14 cellular contexts compared by ENCODE assay signal in the genomic region with DNA sequence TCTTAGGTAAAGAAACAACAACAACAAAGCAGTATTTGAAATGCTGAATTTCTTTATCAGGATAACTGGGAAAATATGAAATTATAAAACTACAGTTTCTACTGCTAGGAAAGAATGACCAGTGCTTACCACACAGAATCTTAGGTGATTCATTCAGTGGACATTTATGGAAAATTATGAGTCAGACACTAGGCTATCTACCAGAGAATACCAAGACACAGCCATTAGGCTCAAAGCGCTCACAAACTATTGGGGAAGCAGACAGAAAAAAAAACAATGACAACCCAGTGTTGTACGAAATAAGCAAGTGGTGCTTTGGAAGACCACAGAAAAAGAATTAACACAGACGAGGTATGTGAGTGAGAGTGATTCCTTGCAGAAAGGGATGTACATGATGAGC.
DNase-seq lines count a peak whose midpoint lies in the region; ATAC-seq and TF ChIP-seq lines count a peak whose summit lies in the region.
"Had no signal": no experiment of that assay in that cellular context is flagged by ENCODE, and none has a peak within 500 bp of the region (broad histone marks: within the 10 kb centered on the region; RNA-seq: fewer than 3 reads in every experiment).

No MANE protein-coding gene starts in this region.

- intact Hi-C loops in ascending aorta (cut with DNase I): loop anchor here (5.0 to 10.0 kb wide), 2 partner anchors 296 to 1022 kb away; a partner anchor contains a TSS

- DNase-seq in HPDE6-E6E7 (ENCODE audit: extremely low spot score) (peak; percentile 49), ascending aorta (ENCODE audit: low spot score in 2 of 2) (no peak), iris pigment epithelial cell (ENCODE audit: low read depth) (peak; percentile 97), WERI-Rb-1 (no peak), DMS153 treated with DMSO at 0.1 percent for 48 hours (lab: John Stamatoyannopoulos, UW; ENCODE audit: unreplicated experiment) (no peak)
- DNase-seq: activated naive CD8-positive, alpha-beta T cell treated with anti-CD3 and anti-CD28 coated beads, Interleukin-2, amount 50 U/mL, for 24 hours; H9; NCI-H1105; NCI-H524 treated with DMSO at 0.1 percent for 48 hours; stimulated activated naive CD4-positive, alpha-beta T cell had no signal

- H3K79me2 ChIP-seq in ACC112 (ENCODE audit: control insufficient read depth, insufficient read depth, low read length, unreplicated experiment): no peaks in the 10 kb centered on the region

- H3K27ac ChIP-seq in ACC112 (ENCODE audit: low read depth, low read length) (peak overlapping the region; percentile 71), ascending aorta (peak overlapping the region; percentile 4 to 41), WERI-Rb-1 (no peak overlapping the region)
- H3K27ac ChIP-seq: BLaER1 treated with 17β-estradiol and CSF1 and Interleukin-3, amounts not matched to agents 10 nM and 100 nM had no signal

- TF ChIP-seq CTCF in ascending aorta (IDR thresholded peaks at IDR 0.05) (no peak), WERI-Rb-1 (IDR thresholded peaks at IDR 0.05; ENCODE audit: low read depth, low read length) (no peak)

- no peaks in the 10 kb centered on the region for H3K27me3 ChIP-seq in ACC112 (ENCODE audit: insufficient read depth, low read length)
- H3K27me3 ChIP-seq in ascending aorta: no peaks in the 10 kb centered on the region
- no peaks in the 10 kb centered on the region for H3K27me3 ChIP-seq in WERI-Rb-1 (ENCODE audit: insufficient read depth, low read depth, severe bottlenecking)
- H3K27me3 ChIP-seq: BLaER1 treated with 17β-estradiol and CSF1 and Interleukin-3, amounts not matched to agents 10 nM and 100 nM had no signal

- H3K4me1 ChIP-seq in ACC112 (ENCODE audit: control insufficient read depth, insufficient read depth, low read length, unreplicated experiment) (peaks cover 11% of the 10 kb centered on the region), ascending aorta (no peaks in the 10 kb centered on the region)
- H3K4me1 ChIP-seq: BLaER1 treated with 17β-estradiol and CSF1 and Interleukin-3, amounts not matched to agents 10 nM and 100 nM had no signal

- H3K36me3 ChIP-seq in ACC112 (ENCODE audit: insufficient read depth, low read length): no peaks in the 10 kb centered on the region
- H3K36me3 ChIP-seq in ascending aorta: no peaks in the 10 kb centered on the region
- H3K36me3 ChIP-seq in WERI-Rb-1: no peaks in the 10 kb centered on the region
- H3K36me3 ChIP-seq: BLaER1 treated with 17β-estradiol and CSF1 and Interleukin-3, amounts not matched to agents 10 nM and 100 nM had no signal

- peak overlapping the region; percentile 30; the same call in 1 of the 2 replicates for H3K4me3 ChIP-seq in ACC112 (ENCODE audit: low read depth, low read length)
- H3K4me3 ChIP-seq in ascending aorta: no peak overlapping the region
- no peak overlapping the region for H3K4me3 ChIP-seq in WERI-Rb-1 (ENCODE audit: low read depth, low read length)
- H3K4me3 ChIP-seq: BLaER1 treated with 17β-estradiol and CSF1 and Interleukin-3, amounts not matched to agents 10 nM and 100 nM had no signal

- ATAC-seq in GM21423 (IDR thresholded peaks at IDR 0.05; ENCODE audit: unreplicated experiment) (no peak), GM18873 (IDR thresholded peaks at IDR 0.05; ENCODE audit: low FRiP score, unreplicated experiment) (no peak)
- ATAC-seq: activated naive CD8-positive, alpha-beta T cell treated with anti-CD3 and anti-CD28 coated beads, Interleukin-2, amount 50 U/mL, for 24 hours had no signal

- peak overlapping the region; percentile 74 for H2AFZ ChIP-seq in ACC112 (ENCODE audit: low read length, unreplicated experiment)

- no peaks in the 10 kb centered on the region for H3K9me3 ChIP-seq in ascending aorta
- H3K9me3 ChIP-seq in WERI-Rb-1 (ENCODE audit: severe bottlenecking): no peaks in the 10 kb centered on the region
- H3K9me3 ChIP-seq: BLaER1 treated with 17β-estradiol and CSF1 and Interleukin-3, amounts not matched to agents 10 nM and 100 nM had no signal

Comparison
In these comparisons a context has a peak if more than half of its experiments do, and no peak if none do; other contexts are left out.
1. DNase-seq: peak in HPDE6-E6E7 (single experiment) and iris pigment epithelial cell (single experiment); none in ascending aorta (0 of 2), WERI-Rb-1 (single experiment) and DMS153 treated with DMSO at 0.1 percent for 48 hours (single experiment).